In the genomic region with DNA sequence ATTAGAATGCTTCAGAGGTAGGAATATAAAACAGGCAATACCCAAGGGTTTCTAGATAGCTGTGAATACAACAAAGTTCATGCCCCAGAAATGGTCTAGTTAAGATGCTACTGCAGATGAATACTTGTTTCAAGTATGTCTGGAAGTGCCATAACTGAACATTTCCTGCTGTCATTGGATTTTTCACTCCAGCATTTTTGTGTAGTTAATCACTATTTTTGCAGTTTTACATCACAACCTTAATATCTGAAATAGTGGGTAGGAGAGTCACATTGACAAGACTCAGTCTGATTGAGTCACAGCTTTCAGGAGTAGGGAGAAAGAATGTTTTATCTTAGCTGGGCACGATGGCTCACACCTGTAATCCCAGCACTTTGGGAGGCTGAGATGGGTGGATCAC, we compare ENCODE assay signal across 1 cellular context.
TF ChIP-seq lines count a peak whose summit lies in the region.

No MANE protein-coding gene starts in this region.

TF ChIP-seq in SK-N-SH, 30 proteins besides CTCF, POLR2A, EP300 and RAD21 (continued from another document):
- no peak for TF ChIP-seq RCOR1 (IDR thresholded peaks at IDR 0.05; ENCODE audit: low read length)
- no peak for TF ChIP-seq TEAD4 (IDR thresholded peaks at IDR 0.05; ENCODE audit: borderline replicate concordance, insufficient read depth)
- no peak for TF ChIP-seq ELF1 (IDR thresholded peaks at IDR 0.05)
TF ChIP-seq in SK-N-SH: peak in this region for 5.
